ENCODE assay signal across 8 cellular contexts in genomic region chr2:8676915-8677645, GRCh38. TPM values are rescaled to one million over a fixed set of nuclear protein-coding genes. Genes with fewer than 3 reads are reported as not detected.
DNase-seq lines count a peak whose midpoint lies in the region; ATAC-seq, FAIRE-seq and TF ChIP-seq lines count a peak whose summit lies in the region.

No MANE protein-coding gene starts in this region.

- FAIRE-seq in pancreas (lab: Jason Lieb, UNC): no peak

- H3K27me3 ChIP-seq in H7 (ENCODE audit: control insufficient read depth, insufficient read depth, low read length): peaks cover 38% of the 10 kb centered on the region; the same call in 1 of the 2 replicates
- H3K27me3 ChIP-seq in pancreas: no peaks in the 10 kb centered on the region

- peak; percentile 67 for DNase-seq in H7
- peak; percentile 38 for DNase-seq in SK-N-DZ (ENCODE audit: low spot score)
- DNase-seq in fibroblast of peridontal ligament (ENCODE audit: extremely low read depth): peak; percentile 32
- peak in 2 of 6 donors; percentile 26 to 29 for DNase-seq in pancreas
- no peak for DNase-seq in NCI-H1436 treated with DMSO at 0.1 percent for 48 hours (lab: John Stamatoyannopoulos, UW)
- DNase-seq in NOMO-1 treated with dmso at 0.1 percent for 144 hours (lab: John Stamatoyannopoulos, UW; ENCODE audit: unreplicated experiment): no peak
- DNase-seq in AG20443 (ENCODE audit: low spot score): no peak

- WGBS in pancreas, 2 donors: 34 to 36% methylated on average over 35 of the region's 35 CpGs

- H3K4me3 ChIP-seq in H7 (ENCODE audit: insufficient read depth, low read depth, low read length) (peak overlapping the region; percentile 41), pancreas (peak overlapping the region in 2 of 4 donors; percentile 64 to 68)

- no peaks in the 10 kb centered on the region for H3K36me3 ChIP-seq in H7 (replicated peaks; ENCODE audit: control insufficient read depth, insufficient read depth, low read length)
- no peaks in the 10 kb centered on the region for H3K36me3 ChIP-seq in pancreas

- peaks cover 0 to 25% (median 12%) of the 10 kb centered on the region in 3 donors for H3K4me1 ChIP-seq in pancreas

- TF ChIP-seq CTCF in pancreas (IDR thresholded peaks at IDR 0.05): no peak

- H3K27ac ChIP-seq in pancreas: peak overlapping the region; percentile 64 to 100 (median 98)

- no peaks in the 10 kb centered on the region for H3K9me3 ChIP-seq in pancreas

- ATAC-seq in pancreas (no peak), HG02610 (IDR thresholded peaks at IDR 0.05; ENCODE audit: unreplicated experiment) (no peak)

- intact Hi-C loops in pancreas (cut with DNase I): no loop called here

RNA-seq across cellular contexts. Expression of gene ID2, which starts 4.8 kb away (rescaled TPM):
- total RNA-seq in H7 (2014; rRNA removed; shearing (Covaris generic)): 38.7 and 58.2 TPM in 2 replicates
- 202 TPM in 2 replicates for polyA plus RNA-seq in SK-N-DZ (2014; cell fraction: cytosol; rRNA removed)
- polyA plus RNA-seq in SK-N-DZ (2014; cell fraction: nucleus; rRNA removed): 178 and 310 TPM in 2 replicates
- total RNA-seq in pancreas: 10 to 100 TPM; 19.3 to 50.6 (median 23.2) TPM
- polyA plus RNA-seq in pancreas: 100 to 1,000 TPM in 1 of 2 donors, 10 to 100 TPM in 1; 53.1 to 135 TPM

Comparison
In these comparisons a context has a peak if more than half of its experiments do, and no peak if none do; other contexts are left out.
1. DNase-seq: peak in H7 (single experiment), SK-N-DZ (single experiment) and fibroblast of peridontal ligament (single experiment); none in NCI-H1436 treated with DMSO at 0.1 percent for 48 hours (single experiment), NOMO-1 treated with dmso at 0.1 percent for 144 hours (single experiment) and AG20443 (single experiment).